Comparison of ENCODE assay signal across 1 cellular context in genomic region chr16:1272453-1273198, GRCh38.
A peak's percentile ranks its signal among the peaks of the same experiment; 100 is the strongest.
TF ChIP-seq lines count a peak whose summit lies in the region.

No MANE protein-coding gene starts in this region.

TF ChIP-seq in HEK293, 187 proteins besides CTCF, POLR2A, EP300 and RAD21 (continued from another document and continues in another):
- TF ChIP-seq ZNF514 (tag by site-specific recombination; IDR thresholded peaks at IDR 0.05) (0 out of 2 replicates have a peak, but pooled peaks have one; percentile 65), ZXDB (tag by site-specific recombination; IDR thresholded peaks at IDR 0.05) (no peak), ZNF623 (tag by site-specific recombination; IDR thresholded peaks at IDR 0.05) (no peak), KLF1 (tag by site-specific recombination; IDR thresholded peaks at IDR 0.05) (peak; percentile 43; the same call in 1 of the 2 replicates), ZNF747 (tag by site-specific recombination; IDR thresholded peaks at IDR 0.05) (peak; percentile 91; the same call in 1 of the 2 replicates), ZNF266 (tag by site-specific recombination; IDR thresholded peaks at IDR 0.05; ENCODE audit: low read depth) (peak; percentile 39; the same call in 1 of the 2 replicates), ZNF341 (tag by site-specific recombination; IDR thresholded peaks at IDR 0.05; ENCODE audit: low read depth) (no peak), PATZ1 (tag by site-specific recombination; IDR thresholded peaks at IDR 0.05) (no peak), ZNF140 (tag by site-specific recombination; IDR thresholded peaks at IDR 0.05) (no peak), ZNF449 (tag by site-specific recombination; IDR thresholded peaks at IDR 0.05) (no peak), MYNN (tag by site-specific recombination; IDR thresholded peaks at IDR 0.05; ENCODE audit: borderline replicate concordance) (no peak), ZNF10 (tag by site-specific recombination; IDR thresholded peaks at IDR 0.05) (no peak), ZNF501 (tag by site-specific recombination; IDR thresholded peaks at IDR 0.05) (no peak), ZNF561 (tag by site-specific recombination; IDR thresholded peaks at IDR 0.05; ENCODE audit: borderline replicate concordance) (no peak), ZNF157 (tag by site-specific recombination; IDR thresholded peaks at IDR 0.05) (peak; percentile 45; the same call in 1 of the 2 replicates), ZNF19 (tag by site-specific recombination; IDR thresholded peaks at IDR 0.05; ENCODE audit: low read depth) (no peak), MZF1 (tag by site-specific recombination; IDR thresholded peaks at IDR 0.05; ENCODE audit: borderline replicate concordance) (no peak), ZNF16 (tag by site-specific recombination; IDR thresholded peaks at IDR 0.05; ENCODE audit: low read depth) (no peak), GLI4 (tag by site-specific recombination; IDR thresholded peaks at IDR 0.05) (no peak), ZNF513 (tag by site-specific recombination; IDR thresholded peaks at IDR 0.05) (no peak), MEIS1 (CRISPR knock-in tag; IDR thresholded peaks at IDR 0.05; ENCODE audit: borderline replicate concordance) (no peak), ZNF830 (tag by site-specific recombination; IDR thresholded peaks at IDR 0.05; ENCODE audit: low read depth) (no peak), ZBTB17 (tag by site-specific recombination; IDR thresholded peaks at IDR 0.05) (peak; percentile 99), ZNF473 (tag by site-specific recombination; IDR thresholded peaks at IDR 0.05) (no peak), ZNF350 (tag by site-specific recombination; IDR thresholded peaks at IDR 0.05) (no peak), ZNF654 (tag by site-specific recombination; IDR thresholded peaks at IDR 0.05; ENCODE audit: low read depth) (no peak), HOXC10 (CRISPR knock-in tag; IDR thresholded peaks at IDR 0.05) (no peak), ZNF175 (tag by site-specific recombination; IDR thresholded peaks at IDR 0.05) (no peak), AEBP2 (tag by site-specific recombination; IDR thresholded peaks at IDR 0.05; ENCODE audit: borderline replicate concordance) (no peak)
- TF ChIP-seq, protein P1, sequence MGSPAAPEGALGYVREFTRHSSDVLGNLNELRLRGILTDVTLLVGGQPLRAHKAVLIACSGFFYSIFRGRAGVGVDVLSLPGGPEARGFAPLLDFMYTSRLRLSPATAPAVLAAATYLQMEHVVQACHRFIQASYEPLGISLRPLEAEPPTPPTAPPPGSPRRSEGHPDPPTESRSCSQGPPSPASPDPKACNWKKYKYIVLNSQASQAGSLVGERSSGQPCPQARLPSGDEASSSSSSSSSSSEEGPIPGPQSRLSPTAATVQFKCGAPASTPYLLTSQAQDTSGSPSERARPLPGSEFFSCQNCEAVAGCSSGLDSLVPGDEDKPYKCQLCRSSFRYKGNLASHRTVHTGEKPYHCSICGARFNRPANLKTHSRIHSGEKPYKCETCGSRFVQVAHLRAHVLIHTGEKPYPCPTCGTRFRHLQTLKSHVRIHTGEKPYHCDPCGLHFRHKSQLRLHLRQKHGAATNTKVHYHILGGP (tag by site-specific recombination; IDR thresholded peaks at IDR 0.05): no peak
- TF ChIP-seq, protein P2, sequence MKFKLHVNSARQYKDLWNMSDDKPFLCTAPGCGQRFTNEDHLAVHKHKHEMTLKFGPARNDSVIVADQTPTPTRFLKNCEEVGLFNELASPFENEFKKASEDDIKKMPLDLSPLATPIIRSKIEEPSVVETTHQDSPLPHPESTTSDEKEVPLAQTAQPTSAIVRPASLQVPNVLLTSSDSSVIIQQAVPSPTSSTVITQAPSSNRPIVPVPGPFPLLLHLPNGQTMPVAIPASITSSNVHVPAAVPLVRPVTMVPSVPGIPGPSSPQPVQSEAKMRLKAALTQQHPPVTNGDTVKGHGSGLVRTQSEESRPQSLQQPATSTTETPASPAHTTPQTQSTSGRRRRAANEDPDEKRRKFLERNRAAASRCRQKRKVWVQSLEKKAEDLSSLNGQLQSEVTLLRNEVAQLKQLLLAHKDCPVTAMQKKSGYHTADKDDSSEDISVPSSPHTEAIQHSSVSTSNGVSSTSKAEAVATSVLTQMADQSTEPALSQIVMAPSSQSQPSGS (tag by site-specific recombination; IDR thresholded peaks at IDR 0.05; ENCODE audit: low read depth): no peak
- TF ChIP-seq, protein P3, sequence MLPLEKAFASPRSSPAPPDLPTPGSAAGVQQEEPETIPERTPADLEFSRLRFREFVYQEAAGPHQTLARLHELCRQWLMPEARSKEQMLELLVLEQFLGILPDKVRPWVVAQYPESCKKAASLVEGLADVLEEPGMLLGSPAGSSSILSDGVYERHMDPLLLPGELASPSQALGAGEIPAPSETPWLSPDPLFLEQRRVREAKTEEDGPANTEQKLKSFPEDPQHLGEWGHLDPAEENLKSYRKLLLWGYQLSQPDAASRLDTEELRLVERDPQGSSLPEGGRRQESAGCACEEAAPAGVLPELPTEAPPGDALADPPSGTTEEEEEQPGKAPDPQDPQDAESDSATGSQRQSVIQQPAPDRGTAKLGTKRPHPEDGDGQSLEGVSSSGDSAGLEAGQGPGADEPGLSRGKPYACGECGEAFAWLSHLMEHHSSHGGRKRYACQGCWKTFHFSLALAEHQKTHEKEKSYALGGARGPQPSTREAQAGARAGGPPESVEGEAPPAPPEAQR (tag by site-specific recombination; IDR thresholded peaks at IDR 0.05): 0 out of 2 replicates have a peak, but pooled peaks have one; percentile 44
- TF ChIP-seq, protein P4, sequence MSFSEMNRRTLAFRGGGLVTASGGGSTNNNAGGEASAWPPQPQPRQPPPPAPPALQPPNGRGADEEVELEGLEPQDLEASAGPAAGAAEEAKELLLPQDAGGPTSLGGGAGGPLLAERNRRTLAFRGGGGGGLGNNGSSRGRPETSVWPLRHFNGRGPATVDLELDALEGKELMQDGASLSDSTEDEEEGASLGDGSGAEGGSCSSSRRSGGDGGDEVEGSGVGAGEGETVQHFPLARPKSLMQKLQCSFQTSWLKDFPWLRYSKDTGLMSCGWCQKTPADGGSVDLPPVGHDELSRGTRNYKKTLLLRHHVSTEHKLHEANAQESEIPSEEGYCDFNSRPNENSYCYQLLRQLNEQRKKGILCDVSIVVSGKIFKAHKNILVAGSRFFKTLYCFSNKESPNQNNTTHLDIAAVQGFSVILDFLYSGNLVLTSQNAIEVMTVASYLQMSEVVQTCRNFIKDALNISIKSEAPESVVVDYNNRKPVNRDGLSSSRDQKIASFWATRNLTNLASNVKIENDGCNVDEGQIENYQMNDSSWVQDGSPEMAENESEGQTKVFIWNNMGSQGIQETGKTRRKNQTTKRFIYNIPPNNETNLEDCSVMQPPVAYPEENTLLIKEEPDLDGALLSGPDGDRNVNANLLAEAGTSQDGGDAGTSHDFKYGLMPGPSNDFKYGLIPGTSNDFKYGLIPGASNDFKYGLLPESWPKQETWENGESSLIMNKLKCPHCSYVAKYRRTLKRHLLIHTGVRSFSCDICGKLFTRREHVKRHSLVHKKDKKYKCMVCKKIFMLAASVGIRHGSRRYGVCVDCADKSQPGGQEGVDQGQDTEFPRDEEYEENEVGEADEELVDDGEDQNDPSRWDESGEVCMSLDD (tag by site-specific recombination; IDR thresholded peaks at IDR 0.05): no peak
- TF ChIP-seq, protein P5, sequence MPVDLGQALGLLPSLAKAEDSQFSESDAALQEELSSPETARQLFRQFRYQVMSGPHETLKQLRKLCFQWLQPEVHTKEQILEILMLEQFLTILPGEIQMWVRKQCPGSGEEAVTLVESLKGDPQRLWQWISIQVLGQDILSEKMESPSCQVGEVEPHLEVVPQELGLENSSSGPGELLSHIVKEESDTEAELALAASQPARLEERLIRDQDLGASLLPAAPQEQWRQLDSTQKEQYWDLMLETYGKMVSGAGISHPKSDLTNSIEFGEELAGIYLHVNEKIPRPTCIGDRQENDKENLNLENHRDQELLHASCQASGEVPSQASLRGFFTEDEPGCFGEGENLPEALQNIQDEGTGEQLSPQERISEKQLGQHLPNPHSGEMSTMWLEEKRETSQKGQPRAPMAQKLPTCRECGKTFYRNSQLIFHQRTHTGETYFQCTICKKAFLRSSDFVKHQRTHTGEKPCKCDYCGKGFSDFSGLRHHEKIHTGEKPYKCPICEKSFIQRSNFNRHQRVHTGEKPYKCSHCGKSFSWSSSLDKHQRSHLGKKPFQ (tag by site-specific recombination; IDR thresholded peaks at IDR 0.05): no peak
- TF ChIP-seq, protein P6, sequence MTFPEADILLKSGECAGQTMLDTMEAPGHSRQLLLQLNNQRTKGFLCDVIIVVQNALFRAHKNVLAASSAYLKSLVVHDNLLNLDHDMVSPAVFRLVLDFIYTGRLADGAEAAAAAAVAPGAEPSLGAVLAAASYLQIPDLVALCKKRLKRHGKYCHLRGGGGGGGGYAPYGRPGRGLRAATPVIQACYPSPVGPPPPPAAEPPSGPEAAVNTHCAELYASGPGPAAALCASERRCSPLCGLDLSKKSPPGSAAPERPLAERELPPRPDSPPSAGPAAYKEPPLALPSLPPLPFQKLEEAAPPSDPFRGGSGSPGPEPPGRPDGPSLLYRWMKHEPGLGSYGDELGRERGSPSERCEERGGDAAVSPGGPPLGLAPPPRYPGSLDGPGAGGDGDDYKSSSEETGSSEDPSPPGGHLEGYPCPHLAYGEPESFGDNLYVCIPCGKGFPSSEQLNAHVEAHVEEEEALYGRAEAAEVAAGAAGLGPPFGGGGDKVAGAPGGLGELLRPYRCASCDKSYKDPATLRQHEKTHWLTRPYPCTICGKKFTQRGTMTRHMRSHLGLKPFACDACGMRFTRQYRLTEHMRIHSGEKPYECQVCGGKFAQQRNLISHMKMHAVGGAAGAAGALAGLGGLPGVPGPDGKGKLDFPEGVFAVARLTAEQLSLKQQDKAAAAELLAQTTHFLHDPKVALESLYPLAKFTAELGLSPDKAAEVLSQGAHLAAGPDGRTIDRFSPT (tag by site-specific recombination; IDR thresholded peaks at IDR 0.05): peak; percentile 95
- TF ChIP-seq, protein P7, sequence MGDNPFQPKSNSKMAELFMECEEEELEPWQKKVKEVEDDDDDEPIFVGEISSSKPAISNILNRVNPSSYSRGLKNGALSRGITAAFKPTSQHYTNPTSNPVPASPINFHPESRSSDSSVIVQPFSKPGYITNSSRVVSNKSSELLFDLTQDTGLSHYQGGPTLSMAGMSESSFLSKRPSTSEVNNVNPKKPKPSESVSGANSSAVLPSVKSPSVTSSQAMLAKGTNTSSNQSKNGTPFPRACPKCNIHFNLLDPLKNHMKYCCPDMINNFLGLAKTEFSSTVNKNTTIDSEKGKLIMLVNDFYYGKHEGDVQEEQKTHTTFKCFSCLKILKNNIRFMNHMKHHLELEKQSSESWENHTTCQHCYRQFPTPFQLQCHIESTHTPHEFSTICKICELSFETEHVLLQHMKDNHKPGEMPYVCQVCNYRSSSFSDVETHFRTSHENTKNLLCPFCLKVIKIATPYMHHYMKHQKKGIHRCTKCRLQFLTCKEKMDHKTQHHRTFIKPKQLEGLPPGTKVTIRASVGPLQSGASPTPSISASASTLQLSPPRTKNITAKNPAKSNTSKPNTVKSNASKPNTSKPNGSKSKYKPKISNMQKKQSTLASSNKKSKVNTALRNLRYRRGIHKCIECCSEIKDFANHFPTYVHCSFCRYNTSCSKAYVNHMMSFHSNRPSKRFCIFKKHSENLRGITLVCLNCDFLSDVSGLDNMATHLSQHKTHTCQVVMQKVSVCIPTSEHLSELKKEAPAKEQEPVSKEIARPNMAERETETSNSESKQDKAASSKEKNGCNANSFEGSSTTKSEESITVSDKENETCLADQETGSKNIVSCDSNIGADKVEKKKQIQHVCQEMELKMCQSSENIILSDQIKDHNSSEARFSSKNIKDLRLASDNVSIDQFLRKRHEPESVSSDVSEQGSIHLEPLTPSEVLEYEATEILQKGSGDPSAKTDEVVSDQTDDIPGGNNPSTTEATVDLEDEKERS (tag by site-specific recombination; IDR thresholded peaks at IDR 0.05): no peak
